9 cellular contexts compared by ENCODE assay signal in the genomic region with DNA sequence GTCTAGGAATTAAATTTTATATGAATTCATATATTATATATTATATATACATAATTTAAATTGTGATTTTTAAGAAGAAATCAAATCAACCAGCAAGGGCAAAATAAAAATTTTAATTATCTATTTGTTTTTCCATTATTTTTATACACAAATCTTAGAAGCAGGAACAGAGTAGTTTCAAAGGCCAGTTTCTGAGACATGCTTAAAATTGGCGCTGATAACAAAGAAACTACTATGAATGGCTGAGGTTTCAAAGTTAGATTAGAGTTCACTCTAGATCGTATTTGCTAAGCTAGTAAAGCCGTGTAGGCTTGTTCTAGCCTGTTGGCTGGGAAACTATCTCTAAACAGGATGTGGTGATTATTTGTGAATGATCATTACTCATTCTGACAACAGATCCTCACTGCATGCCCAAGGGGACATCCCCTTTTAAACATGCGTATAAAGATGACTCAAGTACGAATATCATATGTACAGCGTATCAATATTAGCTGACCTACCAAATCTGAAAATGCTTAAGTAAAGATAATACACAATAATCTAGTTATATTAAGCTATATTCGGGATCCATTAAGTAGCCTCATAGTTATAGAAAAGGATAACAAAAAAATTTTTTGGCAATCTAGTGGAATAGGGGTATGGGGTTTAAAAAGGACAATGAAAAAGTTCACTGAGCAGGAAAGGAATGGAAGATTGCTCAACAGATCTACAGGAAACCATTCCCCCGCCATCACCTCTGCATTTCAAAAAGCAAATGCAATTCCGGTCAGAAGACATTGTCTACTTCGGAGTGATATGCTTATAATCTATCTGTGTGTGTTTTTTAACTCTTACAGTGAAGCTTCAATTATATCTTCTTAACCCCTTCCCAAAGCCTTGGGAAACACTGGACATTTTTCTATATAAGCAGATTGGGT.
DNase-seq lines count a peak whose midpoint lies in the region; ATAC-seq lines count a peak whose summit lies in the region.
"Had no signal": no experiment of that assay in that cellular context is flagged by ENCODE, and none has a peak within 500 bp of the region (broad histone marks: within the 10 kb centered on the region; RNA-seq: fewer than 3 reads in every experiment).

No MANE protein-coding gene starts in this region.

- H3K9me3 Mint-ChIP-seq in stimulated activated naive CD8-positive, alpha-beta T cell treated with anti-CD3 and anti-CD28 coated beads, Interleukin-15, amount 100 ng/mL, for 72 hours: peaks cover 9 to 22% of the 10 kb centered on the region in 2 donors

- H3K4me3 Mint-ChIP-seq in stimulated activated naive CD8-positive, alpha-beta T cell treated with anti-CD3 and anti-CD28 coated beads, Interleukin-15, amount 100 ng/mL, for 72 hours: no peak overlapping the region
- H3K4me3 Mint-ChIP-seq: dendritic cell treated with granulocyte-macrophage colony-stimulating factor and Interleukin-4, amounts not matched to agents 40 ng/mL and 50 ng/mL, for 4 days had no signal

- H3K4me1 Mint-ChIP-seq in stimulated activated naive CD8-positive, alpha-beta T cell treated with anti-CD3 and anti-CD28 coated beads, Interleukin-15, amount 100 ng/mL, for 72 hours: peaks cover 26% of the 10 kb centered on the region

- H3K27ac Mint-ChIP-seq in stimulated activated naive CD8-positive, alpha-beta T cell treated with anti-CD3 and anti-CD28 coated beads, Interleukin-15, amount 100 ng/mL, for 72 hours: no peak overlapping the region
- H3K27ac Mint-ChIP-seq: dendritic cell treated with granulocyte-macrophage colony-stimulating factor and Interleukin-4, amounts not matched to agents 40 ng/mL and 50 ng/mL, for 4 days had no signal

- peak; percentile 90 for ATAC-seq in HG02852 (IDR thresholded peaks at IDR 0.05; ENCODE audit: unreplicated experiment)
- ATAC-seq in stimulated activated naive CD8-positive, alpha-beta T cell treated with anti-CD3 and anti-CD28 coated beads, Interleukin-15, amount 100 ng/mL, for 72 hours: peak; percentile 97

- DNase-seq in activated naive CD4-positive, alpha-beta T cell treated with Interleukin-2 at 50 U/mL for 16 hours: peak; percentile 26
- DNase-seq in activated naive CD4-positive, alpha-beta T cell (lab: John Stamatoyannopoulos, UW): no peak
- DNase-seq in NOMO-1 treated with dmso at 0.1 percent for 144 hours (lab: John Stamatoyannopoulos, UW; ENCODE audit: unreplicated experiment): peak; percentile 69
- peak; percentile 38 for DNase-seq in effector CD4-positive, alpha-beta T cell
- DNase-seq in stimulated activated naive CD8-positive, alpha-beta T cell treated with anti-CD3 and anti-CD28 coated beads, Interleukin-15, amount 100 ng/mL, for 72 hours: peak; percentile 36 to 60
- no peak for DNase-seq in activated CD4-positive, CD25-positive, alpha-beta regulatory T cell treated with anti-CD3 and anti-CD28 coated beads, Interleukin-2, amount 50 U/mL, for 72 hours
- no peak for DNase-seq in iPS-NIHi11 (ENCODE audit: low spot score)

- H3K27me3 Mint-ChIP-seq in stimulated activated naive CD8-positive, alpha-beta T cell treated with anti-CD3 and anti-CD28 coated beads, Interleukin-15, amount 100 ng/mL, for 72 hours: no peaks in the 10 kb centered on the region
- H3K27me3 Mint-ChIP-seq: dendritic cell treated with granulocyte-macrophage colony-stimulating factor and Interleukin-4, amounts not matched to agents 40 ng/mL and 50 ng/mL, for 4 days had no signal

Comparison
In these comparisons a context has a peak if more than half of its experiments do, and no peak if none do; other contexts are left out.
1. DNase-seq: peak in activated naive CD4-positive, alpha-beta T cell treated with Interleukin-2 at 50 U/mL for 16 hours (single experiment), NOMO-1 treated with dmso at 0.1 percent for 144 hours (single experiment), effector CD4-positive, alpha-beta T cell (single experiment) and stimulated activated naive CD8-positive, alpha-beta T cell treated with anti-CD3 and anti-CD28 coated beads, Interleukin-15, amount 100 ng/mL, for 72 hours (2 of 2); none in activated naive CD4-positive, alpha-beta T cell (0 of 4), activated CD4-positive, CD25-positive, alpha-beta regulatory T cell treated with anti-CD3 and anti-CD28 coated beads, Interleukin-2, amount 50 U/mL, for 72 hours (single experiment) and iPS-NIHi11 (single experiment).